In genomic region chr9:122742003-122742402, GRCh38 we compare ENCODE assay signal across 10 cellular contexts. TPM values are rescaled to one million over a fixed set of nuclear protein-coding genes. Genes with fewer than 3 reads are reported as not detected.
"Had no signal": no experiment of that assay in that cellular context is flagged by ENCODE, and none has a peak within 500 bp of the region (broad histone marks: within the 10 kb centered on the region; RNA-seq: fewer than 3 reads in every experiment).

Gene OR1L6 (plus strand): TSS chr9:122742303. CDS start chr9:122749848, 7,545 bp downstream.

- H3K27ac ChIP-seq: GM23248 had no signal

- DNase-seq: GM23248, GOT3, H7, H9, HCEC 1CT, HFFc6 had no signal

- H3K4me1 ChIP-seq: HAP-1 had no signal

- H3K9me3 ChIP-seq: HAP-1 had no signal

- H3K4me1 Mint-ChIP-seq: GM23338, H9 had no signal

- H3K4me3 Mint-ChIP-seq: GM23338, H9, HFFc6 had no signal

- H3K4me3 ChIP-seq: GM23248, GM23338, HAP-1 had no signal

- H3K9ac ChIP-seq: GM23248 had no signal

- H3K36me3 ChIP-seq: HAP-1 had no signal

- H3K27ac Mint-ChIP-seq: GM23338, H9, HFFc6 had no signal

RNA-seq across cellular contexts. Expression of gene OR1L6, which starts in this region (rescaled TPM):
- total RNA-seq: GM23248, GM23338, H1, H4, H7, H9, HFFc6 had no signal
- polyA plus RNA-seq: GM23248, GM23338, H1 had no signal
